Comparison of ENCODE assay signal across 8 cellular contexts in the genomic region with DNA sequence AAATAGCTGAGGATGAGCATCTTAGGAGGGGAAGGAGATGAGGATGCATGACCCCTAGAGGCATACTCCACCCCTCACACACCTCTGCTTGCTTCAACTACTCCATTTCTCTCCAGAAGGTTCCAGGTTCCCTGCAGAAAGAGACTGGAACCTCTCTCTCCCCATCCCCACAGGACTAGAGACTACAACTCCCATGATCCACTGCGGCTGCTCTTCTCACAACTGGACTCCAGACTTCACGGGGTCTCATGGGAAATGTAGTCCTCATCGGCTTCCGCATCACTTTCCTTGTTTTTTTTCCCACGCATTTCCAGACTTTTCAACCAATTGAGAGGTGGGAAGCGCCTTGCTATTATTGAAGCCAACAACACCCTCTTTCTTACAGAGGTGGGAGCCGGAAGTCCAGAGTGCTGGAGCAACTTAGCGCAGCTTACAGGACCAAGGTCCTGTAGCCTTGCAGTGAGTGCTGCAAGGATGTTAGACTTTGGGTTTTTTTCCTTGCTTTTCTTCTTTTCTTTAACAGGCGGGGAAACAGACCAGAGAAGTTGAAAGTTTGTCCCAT. TPM values are rescaled to one million over a fixed set of nuclear protein-coding genes. Genes with fewer than 3 reads are reported as not detected.
A peak's percentile ranks its signal among the peaks of the same experiment; 100 is the strongest.
DNase-seq lines count a peak whose midpoint lies in the region; ATAC-seq lines count a peak whose summit lies in the region.

No MANE protein-coding gene starts in this region.

- peaks cover 43% of the 10 kb centered on the region for H3K27me3 Mint-ChIP-seq in activated CD4-positive, alpha-beta T cell treated with anti-CD3 and anti-CD28 coated beads, Interleukin-2, amount 10 ng/mL, durations not matched to agents 24 days and 14 days

- peak overlapping the region; percentile 49 for H3K4me3 Mint-ChIP-seq in activated CD4-positive, alpha-beta T cell treated with anti-CD3 and anti-CD28 coated beads, Interleukin-2, amount 10 ng/mL, durations not matched to agents 24 days and 14 days

- DNase-seq in NCI-H226, result peak; percentile 85
- DNase-seq in activated CD4-positive, alpha-beta T cell treated with anti-CD3 and anti-CD28 coated beads, Interleukin-2, amount 10 ng/mL, durations not matched to agents 24 days and 14 days, result peak; percentile 87
- DNase-seq in dermis blood vessel endothelial cell, result peak; percentile 95
- peak; percentile 71 to 80 for DNase-seq in left colon
- peak; percentile 64 to 66 for DNase-seq in stimulated activated CD4-positive, alpha-beta T cell treated with anti-CD3 and anti-CD28 coated beads, Interleukin-2, amount 100 ng/mL, for 24 hours

- ATAC-seq in GM21447 (IDR thresholded peaks at IDR 0.05; ENCODE audit: unreplicated experiment), result peak; percentile 61
- peak; percentile 60 for ATAC-seq in left colon
- no peak for ATAC-seq in HG02852 (IDR thresholded peaks at IDR 0.05; ENCODE audit: unreplicated experiment)
- no peak for ATAC-seq in HG02610 (IDR thresholded peaks at IDR 0.05; ENCODE audit: unreplicated experiment)

- H3K9me3 Mint-ChIP-seq in activated CD4-positive, alpha-beta T cell treated with anti-CD3 and anti-CD28 coated beads, Interleukin-2, amount 10 ng/mL, durations not matched to agents 24 days and 14 days, result peaks cover 20% of the 10 kb centered on the region

- H3K4me1 Mint-ChIP-seq in activated CD4-positive, alpha-beta T cell treated with anti-CD3 and anti-CD28 coated beads, Interleukin-2, amount 10 ng/mL, durations not matched to agents 24 days and 14 days, result peaks cover 15% of the 10 kb centered on the region

- intact Hi-C loops in activated CD4-positive, alpha-beta T cell treated with anti-CD3 and anti-CD28 coated beads, Interleukin-2, amount 10 ng/mL, durations not matched to agents 24 days and 14 days (cut with micrococcal nuclease), result loop anchor here (5.0 kb wide), 1 partner anchor 70 kb away; a partner anchor contains a TSS
- intact Hi-C loops in left colon (cut with DNase I, micrococcal nuclease), result no loop called here

- peaks cover 9% of the 10 kb centered on the region for H3K36me3 Mint-ChIP-seq in activated CD4-positive, alpha-beta T cell treated with anti-CD3 and anti-CD28 coated beads, Interleukin-2, amount 10 ng/mL, durations not matched to agents 24 days and 14 days (ENCODE audit: low read depth)

- no peak overlapping the region for H3K27ac Mint-ChIP-seq in activated CD4-positive, alpha-beta T cell treated with anti-CD3 and anti-CD28 coated beads, Interleukin-2, amount 10 ng/mL, durations not matched to agents 24 days and 14 days

RNA-seq across cellular contexts. Expression of a gene that starts 13.9 kb away (rescaled TPM):
- not detected in 2 replicates for total RNA-seq in activated CD4-positive, alpha-beta T cell treated with anti-CD3 and anti-CD28 coated beads, Interleukin-2, amount 10 ng/mL, durations not matched to agents 24 days and 14 days
- 0.84 and 0.85 TPM in 2 replicates for total RNA-seq in dermis blood vessel endothelial cell
- not detected for total RNA-seq in left colon

RNA-seq across cellular contexts. Expression of a gene that starts 14.8 kb away (rescaled TPM):
- not detected in 2 replicates for total RNA-seq in activated CD4-positive, alpha-beta T cell treated with anti-CD3 and anti-CD28 coated beads, Interleukin-2, amount 10 ng/mL, durations not matched to agents 24 days and 14 days
- total RNA-seq in dermis blood vessel endothelial cell (0.14 and 0.17 TPM in 2 replicates), left colon (under 1 TPM in 1 of 2 donors, not detected in 1; 0.03 TPM)

Comparison
In these comparisons a context has a peak if more than half of its experiments do, and no peak if none do; other contexts are left out.
1. ATAC-seq: peak in GM21447 (single experiment) and left colon (single experiment); none in HG02852 (single experiment) and HG02610 (single experiment).
2. Peak in every context shown above with its lines, with median percentiles within 50 percentile points of each other: DNase-seq.